ENCODE assay signal across 17 cellular contexts in the genomic region with DNA sequence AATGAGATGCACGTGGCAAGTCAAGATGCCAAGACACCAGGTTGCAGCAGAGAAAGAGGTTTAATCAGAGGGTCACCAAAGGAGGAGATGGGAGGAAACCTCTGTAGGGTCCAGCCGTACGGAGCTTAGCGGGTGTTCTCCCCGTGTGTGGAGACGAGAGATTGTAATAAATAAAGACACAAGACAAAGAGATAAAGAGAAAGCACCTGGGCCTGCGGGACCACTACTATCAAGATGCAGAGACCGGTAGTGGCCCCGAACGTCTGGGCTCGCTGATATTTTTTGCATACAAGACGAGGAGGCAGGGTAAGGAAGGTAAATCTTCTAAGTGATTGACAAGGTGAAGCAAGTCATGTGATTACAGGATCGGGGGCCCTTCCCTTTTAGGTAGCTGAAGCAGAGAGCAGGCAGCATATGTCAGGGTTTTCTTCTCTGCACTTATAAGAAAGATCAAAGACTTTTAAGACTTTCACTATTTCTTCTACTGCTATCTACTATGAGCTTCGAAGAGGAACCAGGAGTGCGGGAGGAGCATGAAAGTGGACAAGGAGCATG. TPM values are rescaled to one million over a fixed set of nuclear protein-coding genes. Genes with fewer than 3 reads are reported as not detected.
"Had no signal": no experiment of that assay in that cellular context is flagged by ENCODE, and none has a peak within 500 bp of the region (broad histone marks: within the 10 kb centered on the region; RNA-seq: fewer than 3 reads in every experiment).

No MANE protein-coding gene starts in this region.

- H3K36me3 Mint-ChIP-seq: brain, immature natural killer cell had no signal

- H3K36me3 ChIP-seq: ovary, WERI-Rb-1 had no signal

- H3K9me3 ChIP-seq: ovary had no signal

- H3K4me3 ChIP-seq: dorsolateral prefrontal cortex, lung, ovary had no signal

- H3K27ac Mint-ChIP-seq: immature natural killer cell, nephron progenitor cell had no signal

- H3K27ac ChIP-seq: ovary, WERI-Rb-1 had no signal

- H3K27me3 ChIP-seq: dorsolateral prefrontal cortex, ovary had no signal

- DNase-seq: activated CD4-positive, alpha-beta T cell treated with anti-CD3 and anti-CD28 coated beads for 48 hours; activated CD8-positive, alpha-beta memory T cell treated with anti-CD3 and anti-CD28 coated beads for 24 hours; activated gamma-delta T cell treated with Interleukin-2 at 50 U/mL for 16 hours; amygdala; dorsolateral prefrontal cortex; glutamatergic neuron; immature natural killer cell; left cardiac atrium; nephron progenitor cell; SW 1271; WERI-Rb-1 had no signal

- ATAC-seq: esophagus mucosa, left cardiac atrium had no signal

- H3K9me3 Mint-ChIP-seq: nephron progenitor cell had no signal

- H3K4me3 Mint-ChIP-seq: brain, immature natural killer cell, nephron progenitor cell had no signal

RNA-seq across cellular contexts. Expression of gene TDRD10, which starts 41.2 kb away (rescaled TPM):
- total RNA-seq: fibroblast of villous mesenchyme, mononuclear cell had no signal
- polyA plus RNA-seq: immature natural killer cell had no signal

RNA-seq across cellular contexts. Expression of gene SHE, which starts 41.4 kb away (rescaled TPM):
- total RNA-seq: fibroblast of villous mesenchyme had no signal
